12 cellular contexts compared by ENCODE assay signal in genomic region chr1:7384679-7385078, GRCh38.
DNase-seq lines count a peak whose midpoint lies in the region; ATAC-seq and TF ChIP-seq lines count a peak whose summit lies in the region.
"Had no signal": no experiment of that assay in that cellular context is flagged by ENCODE, and none has a peak within 500 bp of the region (broad histone marks: within the 10 kb centered on the region; RNA-seq: fewer than 3 reads in every experiment).

No MANE protein-coding gene starts in this region.

- H3K27ac Mint-ChIP-seq in H9 = no peak overlapping the region

- no peak for TF ChIP-seq POLR2A in adrenal gland (IDR thresholded peaks at IDR 0.05)
- no peak for TF ChIP-seq POLR2A in stomach (IDR thresholded peaks at IDR 0.05)

- peak; percentile 12 for DNase-seq in H9
- DNase-seq in adrenal gland = peak in 4 of 7 donors; percentile 2 to 44 (median 8)
- DNase-seq in iPS-NIHi7 (ENCODE audit: extremely low spot score) = peak; percentile 10
- peak; percentile 18 for DNase-seq in stomach
- DNase-seq in CD1c-positive myeloid dendritic cell (ENCODE audit: extremely low spot score) = no peak
- DNase-seq in DMS 273 (lab: John Stamatoyannopoulos, UW; ENCODE audit: unreplicated experiment) = no peak
- no peak for DNase-seq in mucosa of gallbladder (ENCODE audit: low spot score)
- DNase-seq: BE2C, NCI-H1694, NCI-H69 had no signal

- H3K9me3 ChIP-seq in H9 (ENCODE audit: control insufficient read depth, low read depth, low read length) (no peaks in the 10 kb centered on the region), adrenal gland (replicated peaks in 1 of 3) (no peaks in the 10 kb centered on the region), stomach (no peaks in the 10 kb centered on the region)
- H3K9me3 ChIP-seq: BE2C had no signal

- no peaks in the 10 kb centered on the region for H3K79me2 ChIP-seq in H9 (ENCODE audit: insufficient read depth, low read length)

- no peak overlapping the region for H3K4me3 ChIP-seq in adrenal gland
- no peak overlapping the region for H3K4me3 ChIP-seq in stomach
- H3K4me3 ChIP-seq: SK-N-MC had no signal

- no peak overlapping the region for H2BK5ac ChIP-seq in H9 (ENCODE audit: insufficient read length, low read length)

- no peak overlapping the region for H4K91ac ChIP-seq in H9 (ENCODE audit: insufficient read length, low read depth, low read length)

- no peak overlapping the region for H2AFZ ChIP-seq in H9 (ENCODE audit: low read length)

- no peak overlapping the region for H3K9ac ChIP-seq in H9 (ENCODE audit: extremely low read depth, insufficient read length, low read length)

- H3K4ac ChIP-seq in H9 (ENCODE audit: low read depth, low read length) = no peak overlapping the region

- no peak overlapping the region for H3K4me3 Mint-ChIP-seq in H9

- H4K20me1 ChIP-seq in H9 (ENCODE audit: control insufficient read depth, insufficient read depth, insufficient read length) = no peaks in the 10 kb centered on the region

- intact Hi-C loops in adrenal gland (cut with DNase I) = no loop called here
- intact Hi-C loops in stomach (cut with DNase I; ENCODE audit: low total_unique reads) = no loop called here

- no peaks in the 10 kb centered on the region for H3K79me1 ChIP-seq in H9 (ENCODE audit: insufficient read depth, low read depth, low read length, poor library complexity, severe bottlenecking)

- WGBS in H9 (ENCODE audit: extremely low coverage, insufficient read length, low lambda C conversion rate) = no CpG with 5 or more reads among the region's 7 CpGs
- 82 to 96% (median 83%) methylated on average over 6 to 7 of the region's 7 CpGs for WGBS in adrenal gland, 4 donors
- 74 to 81% (median 79%) methylated on average over 7 of the region's 7 CpGs for WGBS in stomach, 5 donors

- H4K8ac ChIP-seq in H9 (replicated peaks; ENCODE audit: insufficient read length, low read depth, low read length) = no peak overlapping the region

- H3K27ac ChIP-seq in H9 (ENCODE audit: insufficient read length, low read depth, low read length) (no peak overlapping the region), adrenal gland (no peak overlapping the region), stomach (no peak overlapping the region)
- H3K27ac ChIP-seq: SK-N-MC had no signal

- no peak overlapping the region for H2AK5ac ChIP-seq in H9 (ENCODE audit: insufficient read length, low read length)

- no peaks in the 10 kb centered on the region for H3K36me3 Mint-ChIP-seq in H9 (ENCODE audit: insufficient read depth in 1 of 3, low read depth in 3 of 3)

- no peak overlapping the region for H2BK20ac ChIP-seq in H9 (ENCODE audit: low read depth, low read length, poor library complexity, severe bottlenecking)

- no peaks in the 10 kb centered on the region for H3K27me3 ChIP-seq in H9 (ENCODE audit: insufficient read depth, low read length)
- H3K27me3 ChIP-seq in adrenal gland = no peaks in the 10 kb centered on the region
- H3K27me3 ChIP-seq in stomach = peaks cover 0 to 2% (median 0%) of the 10 kb centered on the region in 3 donors
- H3K27me3 ChIP-seq: BE2C had no signal

- no peak for ATAC-seq in HG02840 (IDR thresholded peaks at IDR 0.05; ENCODE audit: low FRiP score, unreplicated experiment)

- no peak overlapping the region for H3K14ac ChIP-seq in H9 (ENCODE audit: insufficient read depth, low read length)

- H3K18ac ChIP-seq in H9 (ENCODE audit: insufficient read length, low read depth, low read length) = no peak overlapping the region

- H3K27me3 Mint-ChIP-seq in H9 (ENCODE audit: low read depth) = no peaks in the 10 kb centered on the region; the same call in 1 of the 2 replicates

- peaks cover 23 to 40% of the 10 kb centered on the region in 2 experiments for H3K4me1 Mint-ChIP-seq in H9

- H3K4me2 ChIP-seq in H9 (ENCODE audit: insufficient read depth, insufficient read length, low read length) = no peak overlapping the region

- H3K9me3 Mint-ChIP-seq in H9 = no peaks in the 10 kb centered on the region

- TF ChIP-seq CTCF in H9 (conservative IDR thresholded peaks at IDR 0.05) (no peak), adrenal gland (IDR thresholded peaks at IDR 0.05) (no peak), stomach (IDR thresholded peaks at IDR 0.05) (no peak)

- H3K4me1 ChIP-seq in H9 (ENCODE audit: insufficient read depth, low read length) = no peaks in the 10 kb centered on the region; the same call in 1 of the 2 replicates
- peaks cover 7 to 15% of the 10 kb centered on the region in 2 donors for H3K4me1 ChIP-seq in adrenal gland (replicated peaks in 1 of 2)
- peaks cover 0 to 25% (median 18%) of the 10 kb centered on the region in 4 donors for H3K4me1 ChIP-seq in stomach

- no peak overlapping the region for H3K56ac ChIP-seq in H9 (ENCODE audit: insufficient read length, low read depth, low read length)

- H3K23ac ChIP-seq in H9 (ENCODE audit: insufficient read length, low read depth, low read length) = no peak overlapping the region

- H3K23me2 ChIP-seq in H9 (ENCODE audit: insufficient read length, low read depth, low read length, poor library complexity, severe bottlenecking) = no peaks in the 10 kb centered on the region

- no peak overlapping the region for H4K5ac ChIP-seq in H9 (ENCODE audit: insufficient read length, low read depth, low read length)

- H3K36me3 ChIP-seq in adrenal gland (replicated peaks in 1 of 2) = no peaks in the 10 kb centered on the region
- H3K36me3 ChIP-seq in stomach = no peaks in the 10 kb centered on the region
- H3K36me3 ChIP-seq: BE2C had no signal

- H2BK120ac ChIP-seq in H9 (ENCODE audit: low read depth, low read length, poor library complexity, severe bottlenecking) = no peak overlapping the region

- H2BK12ac ChIP-seq in H9 (ENCODE audit: insufficient read length, low read depth, low read length) = no peak overlapping the region

- no peak overlapping the region for H3T11ph ChIP-seq in H9 (ENCODE audit: low read length)

- no peak overlapping the region for H2BK15ac ChIP-seq in H9 (ENCODE audit: low read depth, low read length)

- no peak for TF ChIP-seq EP300 in stomach (IDR thresholded peaks at IDR 0.05)

Comparison
In these comparisons a context has a peak if more than half of its experiments do, and no peak if none do; other contexts are left out.
1. DNase-seq: peak in H9 (single experiment), adrenal gland (4 of 7), iPS-NIHi7 (single experiment) and stomach (single experiment); none in CD1c-positive myeloid dendritic cell (single experiment), DMS 273 (single experiment) and mucosa of gallbladder (single experiment).